In genomic region chr20:44273231-44274215, GRCh38 we compare ENCODE assay signal across 2 cellular contexts.
TF ChIP-seq lines count a peak whose summit lies in the region.

No MANE protein-coding gene starts in this region.

TF ChIP-seq in HepG2, 621 proteins besides CTCF, POLR2A, EP300 and RAD21:
- TF ChIP-seq ESRRA (CRISPR knock-in tag; IDR thresholded peaks at IDR 0.05; ENCODE audit: low read depth), result no peak
- no peak for TF ChIP-seq NR2F2 (IDR thresholded peaks at IDR 0.05; ENCODE audit: borderline replicate concordance, low read depth)
- TF ChIP-seq, protein P1, sequence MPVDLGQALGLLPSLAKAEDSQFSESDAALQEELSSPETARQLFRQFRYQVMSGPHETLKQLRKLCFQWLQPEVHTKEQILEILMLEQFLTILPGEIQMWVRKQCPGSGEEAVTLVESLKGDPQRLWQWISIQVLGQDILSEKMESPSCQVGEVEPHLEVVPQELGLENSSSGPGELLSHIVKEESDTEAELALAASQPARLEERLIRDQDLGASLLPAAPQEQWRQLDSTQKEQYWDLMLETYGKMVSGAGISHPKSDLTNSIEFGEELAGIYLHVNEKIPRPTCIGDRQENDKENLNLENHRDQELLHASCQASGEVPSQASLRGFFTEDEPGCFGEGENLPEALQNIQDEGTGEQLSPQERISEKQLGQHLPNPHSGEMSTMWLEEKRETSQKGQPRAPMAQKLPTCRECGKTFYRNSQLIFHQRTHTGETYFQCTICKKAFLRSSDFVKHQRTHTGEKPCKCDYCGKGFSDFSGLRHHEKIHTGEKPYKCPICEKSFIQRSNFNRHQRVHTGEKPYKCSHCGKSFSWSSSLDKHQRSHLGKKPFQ (CRISPR knock-in tag; IDR thresholded peaks at IDR 0.05; ENCODE audit: insufficient replicate concordance), result no peak
- no peak for TF ChIP-seq SP5 (CRISPR knock-in tag; IDR thresholded peaks at IDR 0.05; ENCODE audit: borderline replicate concordance, low read depth)
- TF ChIP-seq ZNF709 (CRISPR knock-in tag; IDR thresholded peaks at IDR 0.05), result no peak
- TF ChIP-seq GZF1 (CRISPR knock-in tag; IDR thresholded peaks at IDR 0.05), result peak; percentile 93
- TF ChIP-seq ELF4 (CRISPR knock-in tag; IDR thresholded peaks at IDR 0.05; ENCODE audit: borderline replicate concordance), result no peak
- 0 out of 2 replicates have a peak, but pooled peaks have one; percentile 2 for TF ChIP-seq ZNF343 (CRISPR knock-in tag; IDR thresholded peaks at IDR 0.05)
- no peak for TF ChIP-seq IKZF4 (CRISPR knock-in tag; IDR thresholded peaks at IDR 0.05; ENCODE audit: borderline replicate concordance, low read depth, not compliant biosample characterization)
- TF ChIP-seq ZEB1 (IDR thresholded peaks at IDR 0.05; ENCODE audit: insufficient replicate concordance, low read depth), result peak; percentile 0
- peak; percentile 30; the same call in 1 of the 2 replicates for TF ChIP-seq ZNF354B (CRISPR knock-in tag; IDR thresholded peaks at IDR 0.05)
- TF ChIP-seq DR1 (CRISPR knock-in tag; IDR thresholded peaks at IDR 0.05), result no peak
- no peak for TF ChIP-seq SYNCRIP (IDR thresholded peaks at IDR 0.05; ENCODE audit: insufficient read depth, low read depth, low read length)
- TF ChIP-seq, protein P2, sequence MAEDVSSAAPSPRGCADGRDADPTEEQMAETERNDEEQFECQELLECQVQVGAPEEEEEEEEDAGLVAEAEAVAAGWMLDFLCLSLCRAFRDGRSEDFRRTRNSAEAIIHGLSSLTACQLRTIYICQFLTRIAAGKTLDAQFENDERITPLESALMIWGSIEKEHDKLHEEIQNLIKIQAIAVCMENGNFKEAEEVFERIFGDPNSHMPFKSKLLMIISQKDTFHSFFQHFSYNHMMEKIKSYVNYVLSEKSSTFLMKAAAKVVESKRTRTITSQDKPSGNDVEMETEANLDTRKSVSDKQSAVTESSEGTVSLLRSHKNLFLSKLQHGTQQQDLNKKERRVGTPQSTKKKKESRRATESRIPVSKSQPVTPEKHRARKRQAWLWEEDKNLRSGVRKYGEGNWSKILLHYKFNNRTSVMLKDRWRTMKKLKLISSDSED (CRISPR knock-in tag; IDR thresholded peaks at IDR 0.05), result no peak
TF ChIP-seq in HepG2: peak in this region for 4.

TF ChIP-seq in IMR-90, 13 proteins besides CTCF, POLR2A, EP300 and RAD21:
- TF ChIP-seq MXI1 (IDR thresholded peaks at IDR 0.05; ENCODE audit: borderline replicate concordance, low read depth, low read length), result no peak
- TF ChIP-seq CEBPB (IDR thresholded peaks at IDR 0.05; ENCODE audit: low read depth, low read length), result no peak
- no peak for TF ChIP-seq BHLHE40 (IDR thresholded peaks at IDR 0.05; ENCODE audit: low read depth, low read length)
